In genomic region chr5:149773245-149774095, GRCh38 we compare ENCODE assay signal across 25 cellular contexts. TPM values are rescaled to one million over a fixed set of nuclear protein-coding genes. Genes with fewer than 3 reads are reported as not detected.
A peak's percentile ranks its signal among the peaks of the same experiment; 100 is the strongest.
DNase-seq lines count a peak whose midpoint lies in the region; ATAC-seq and TF ChIP-seq lines count a peak whose summit lies in the region.
"Had no signal": no experiment of that assay in that cellular context is flagged by ENCODE, and none has a peak within 500 bp of the region (broad histone marks: within the 10 kb centered on the region; RNA-seq: fewer than 3 reads in every experiment).

No MANE protein-coding gene starts in this region.

- H3K9me3 ChIP-seq in HEK293 (ENCODE audit: control insufficient read depth, insufficient read depth, low read depth, low read length), result no peaks in the 10 kb centered on the region
- H3K9me3 ChIP-seq in right cardiac atrium (ENCODE audit: control insufficient read depth, low read length), result no peaks in the 10 kb centered on the region
- H3K9me3 ChIP-seq in prostate gland, result no peaks in the 10 kb centered on the region
- H3K9me3 ChIP-seq in adrenal gland (replicated peaks in 1 of 3), result peaks cover 0 to 7% (median 0%) of the 10 kb centered on the region in 3 donors
- H3K9me3 ChIP-seq: pancreas had no signal

- H3K4me1 ChIP-seq in HEK293 (ENCODE audit: control insufficient read depth, insufficient read depth, low read length), result no peaks in the 10 kb centered on the region
- H3K4me1 ChIP-seq in right cardiac atrium (ENCODE audit: control insufficient read depth, insufficient read depth, low read length), result peaks cover 22% of the 10 kb centered on the region
- H3K4me1 ChIP-seq in prostate gland (replicated peaks), result no peaks in the 10 kb centered on the region
- H3K4me1 ChIP-seq in adrenal gland (replicated peaks in 1 of 2), result no peaks in the 10 kb centered on the region
- H3K4me1 ChIP-seq: pancreas had no signal

- TF ChIP-seq POLR2A in prostate gland (IDR thresholded peaks at IDR 0.05) (no peak), adrenal gland (IDR thresholded peaks at IDR 0.05) (no peak)

- no peak overlapping the region for H3K27ac ChIP-seq in HEK293 (ENCODE audit: extremely low read depth, low read depth, low read length)
- peak overlapping the region; percentile 21 for H3K27ac ChIP-seq in RWPE1
- peak overlapping the region; percentile 18 for H3K27ac ChIP-seq in right cardiac atrium (ENCODE audit: low read length)
- H3K27ac ChIP-seq in prostate gland, result peak overlapping the region; percentile 24 to 40
- H3K27ac ChIP-seq in adrenal gland, result no peak overlapping the region
- H3K27ac ChIP-seq: KMS-11, pancreas had no signal

- H3K4me3 ChIP-seq in HEK293 (ENCODE audit: low read depth, low read length), result no peak overlapping the region
- H3K4me3 ChIP-seq in right cardiac atrium (ENCODE audit: low read length), result no peak overlapping the region
- no peak overlapping the region for H3K4me3 ChIP-seq in prostate gland
- H3K4me3 ChIP-seq in adrenal gland, result no peak overlapping the region
- H3K4me3 ChIP-seq: pancreas, skin epidermis had no signal

- intact Hi-C loops in right cardiac atrium (cut with DNase I) (no loop called here), prostate gland (cut with DNase I) (no loop called here), adrenal gland (cut with DNase I) (no loop called here)

- H3K36me3 ChIP-seq in HEK293 (ENCODE audit: control insufficient read depth in 2 of 2, insufficient read depth in 1 of 2, low read length in 2 of 2) (no peaks in the 10 kb centered on the region), prostate gland (no peaks in the 10 kb centered on the region), adrenal gland (replicated peaks in 1 of 2) (no peaks in the 10 kb centered on the region)
- H3K36me3 ChIP-seq: pancreas had no signal

- TF ChIP-seq CTCF in HEK293 (tag by site-specific recombination; IDR thresholded peaks at IDR 0.05) (no peak), RWPE1 (conservative IDR thresholded peaks at IDR 0.05; ENCODE audit: low read depth) (no peak), prostate gland (IDR thresholded peaks at IDR 0.05) (no peak), adrenal gland (IDR thresholded peaks at IDR 0.05) (no peak)

- CTCF ChIA-PET in HEK293 (lab: Yijun Ruan, JAX), result interaction anchor here (0.8 to 2.8 kb wide), 2 partner anchors 41 to 106 kb away, joined by 3 to 12 read pairs; no protein-coding TSS in a partner anchor
- CTCF ChIA-PET in RWPE1 (lab: Yijun Ruan, JAX), result interaction anchor here (0.7 kb wide), 1 partner anchor 26 kb away, joined by 3 read pairs; no protein-coding TSS in a partner anchor

- DNase-seq in RWPE1 (ENCODE audit: low spot score) (no peak), right cardiac atrium (peak in 1 of 3 donors; percentile 31), prostate gland (ENCODE audit: low spot score) (no peak), adrenal gland (no peak), cerebellar nuclear complex (lab: John Stamatoyannopoulos, UW) (no peak)
- DNase-seq: activated CD8-positive, alpha-beta T cell treated with anti-CD3 and anti-CD28 coated beads, Interleukin-2, amount 10 ng/mL, durations not matched to agents 7 days and 5 days; activated naive CD4-positive, alpha-beta T cell treated with anti-CD3 and anti-CD28 coated beads for 36 hours; activated T-cell treated with anti-CD3 and anti-CD28 coated beads, Interleukin-2, amount 50 U/mL, for 4 hours; CD4-positive, CD25-positive, alpha-beta regulatory T cell; effector CD8-positive, alpha-beta T cell; HFFc6; immature natural killer cell; NCI-H1694 treated with DMSO at 0.1 percent for 48 hours; NCI-H345; NK-92 treated with Interleukin-12 subunit alpha and Interleukin-12 subunit beta, amount 100 ng/mL, for 24 hours; pancreas; RPMI8226; stimulated activated CD4-positive, alpha-beta T cell treated with anti-CD3 and anti-CD28 coated beads, Interleukin-2, amount 100 ng/mL, for 24 hours; stimulated activated naive CD4-positive, alpha-beta T cell had no signal

- WGBS in right cardiac atrium, result 64% methylated on average over 15 of the region's 15 CpGs
- whole genome bisulfite sequencing in prostate gland, result 65% methylated on average over 14 of the region's 15 CpGs
- 87 to 95% (median 89%) methylated on average over 11 to 15 of the region's 15 CpGs for WGBS in adrenal gland, 4 donors

- ATAC-seq in right cardiac atrium (peak in 1 of 2 donors; percentile 3), HG02763 (IDR thresholded peaks at IDR 0.05; ENCODE audit: unreplicated experiment) (no peak), HG03097 (IDR thresholded peaks at IDR 0.05; ENCODE audit: low FRiP score, unreplicated experiment) (no peak)
- ATAC-seq: activated CD4-positive, CD25-positive, alpha-beta regulatory T cell treated with anti-CD3 and anti-CD28 coated beads, Interleukin-2, amount 50 U/mL, for 24 hours; activated CD8-positive, alpha-beta T cell treated with anti-CD3 and anti-CD28 coated beads, Interleukin-2, amount 10 ng/mL, durations not matched to agents 7 days and 5 days; activated T-cell treated with anti-CD3 and anti-CD28 coated beads, Interleukin-2, amount 50 U/mL, for 4 hours; pancreas had no signal

- POLR2A ChIA-PET in HEK293 (lab: Yijun Ruan, JAX), result no interaction called here
- POLR2A ChIA-PET in RWPE1 (lab: Yijun Ruan, JAX; ENCODE audit: low non-redundant PET), result no interaction called here

- H3K27me3 ChIP-seq in right cardiac atrium (ENCODE audit: control insufficient read depth, insufficient read depth) (no peaks in the 10 kb centered on the region), prostate gland (replicated peaks; ENCODE audit: insufficient read depth) (no peaks in the 10 kb centered on the region), adrenal gland (no peaks in the 10 kb centered on the region)
- H3K27me3 ChIP-seq: pancreas had no signal

TF ChIP-seq in HEK293, 187 proteins besides CTCF, POLR2A, EP300 and RAD21:
- TF ChIP-seq ZNF211 (tag by site-specific recombination; IDR thresholded peaks at IDR 0.05; ENCODE audit: low read depth) (no peak), SCRT2 (tag by site-specific recombination; IDR thresholded peaks at IDR 0.05) (peak; percentile 39; the same call in 1 of the 2 replicates)

RNA-seq across cellular contexts. Expression of gene PPARGC1B, which starts 43.4 kb away (rescaled TPM):
- total RNA-seq in right cardiac atrium, result 10 to 100 TPM; 11.9 to 17.5 (median 13.6) TPM
- polyA plus RNA-seq in right cardiac atrium, result 4.5 TPM
- total RNA-seq in prostate gland, result 1 to 10 TPM; 4.2 to 5.8 TPM
- total RNA-seq in adrenal gland, result 1 to 10 TPM; 1.7 to 5.9 (median 2.8) TPM
- 1 to 10 TPM in 2 of 3 donors, under 1 TPM in 1; 0.37 to 2.4 (median 1.1) TPM for polyA plus RNA-seq in adrenal gland

Comparison
In these comparisons a context has a peak if more than half of its experiments do, and no peak if none do; other contexts are left out.
1. H3K27ac ChIP-seq: peak in RWPE1 (single experiment), right cardiac atrium (single experiment) and prostate gland (2 of 2); none in HEK293 (single experiment) and adrenal gland (0 of 5).